Comparison of ENCODE assay signal across 16 cellular contexts in the genomic region with DNA sequence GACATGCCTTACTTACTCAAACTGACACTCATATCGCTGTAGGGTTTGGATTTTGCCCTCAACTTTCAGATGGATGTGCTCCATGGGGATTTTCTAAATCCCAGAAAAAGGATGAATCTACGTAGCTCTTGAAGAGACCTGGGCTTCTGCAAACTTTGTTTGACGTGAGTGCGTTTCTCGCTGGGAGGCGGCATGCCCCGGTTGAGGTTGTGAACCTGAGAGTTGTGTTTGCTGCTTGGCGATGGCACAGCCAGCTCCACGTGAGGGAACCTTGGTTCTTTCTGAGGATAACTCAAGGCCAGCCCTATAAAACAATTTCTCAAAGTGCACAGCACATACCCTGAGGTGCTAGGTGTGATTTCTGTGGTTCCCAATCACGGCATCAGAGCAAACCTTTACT.
DNase-seq lines count a peak whose midpoint lies in the region; ATAC-seq, FAIRE-seq and TF ChIP-seq lines count a peak whose summit lies in the region.
"Had no signal": no experiment of that assay in that cellular context is flagged by ENCODE, and none has a peak within 500 bp of the region (broad histone marks: within the 10 kb centered on the region; RNA-seq: fewer than 3 reads in every experiment).

No MANE protein-coding gene starts in this region.

- no peaks in the 10 kb centered on the region for H3K79me2 ChIP-seq in HepG2 (ENCODE audit: insufficient read depth, low read length)

- peaks cover 11% of the 10 kb centered on the region for H3K4me1 Mint-ChIP-seq in chondrocyte (ENCODE audit: low read depth)

- H3K36me3 Mint-ChIP-seq in chondrocyte (ENCODE audit: low read depth), result no peaks in the 10 kb centered on the region

- H3K4me2 ChIP-seq in HepG2 (ENCODE audit: low read depth, low read length), result peak overlapping the region; percentile 87

- H3K27me3 ChIP-seq in left ventricle myocardium inferior (ENCODE audit: low read depth) (no peaks in the 10 kb centered on the region), right atrium auricular region (no peaks in the 10 kb centered on the region), HepG2 (ENCODE audit: control insufficient read depth in 1 of 2, insufficient read depth in 2 of 2, low read length in 2 of 2) (peaks cover 1 to 4% of the 10 kb centered on the region in 2 experiments; a peak in 1 of 5 replicates), tibial nerve (no peaks in the 10 kb centered on the region)

- H3K4me1 ChIP-seq in left ventricle myocardium inferior (no peaks in the 10 kb centered on the region), right atrium auricular region (no peaks in the 10 kb centered on the region), HepG2 (ENCODE audit: insufficient read depth, low read length) (peaks cover 14% of the 10 kb centered on the region), tibial nerve (peaks cover 0 to 22% (median 0%) of the 10 kb centered on the region in 4 donors)

- intact Hi-C loops in left ventricle myocardium inferior (cut with micrococcal nuclease) (no loop called here), HepG2 (cut with micrococcal nuclease; ENCODE audit: unreplicated experiment) (loop anchor here (5.0 kb wide), 1 partner anchor 205 kb away; no protein-coding TSS in a partner anchor)

- H3K27ac ChIP-seq in left ventricle myocardium inferior (replicated peaks) (peak overlapping the region; percentile 10), right atrium auricular region (no peak overlapping the region), HepG2 (ENCODE audit: extremely low read length, insufficient read depth, low read length) (no peak overlapping the region), tibial nerve (peak overlapping the region in 3 of 4 donors; percentile 57 to 78 (median 70))
- H3K27ac ChIP-seq: C4-2B had no signal

- no peaks in the 10 kb centered on the region for H3K27me3 Mint-ChIP-seq in chondrocyte (ENCODE audit: low read depth)
- H3K27me3 Mint-ChIP-seq: CD4-positive, alpha-beta memory T cell had no signal

- FAIRE-seq in HepG2 (lab: Jason Lieb, UNC), result no peak
- FAIRE-seq: G401.6, GM12891 had no signal

- H3K9me3 Mint-ChIP-seq in chondrocyte (ENCODE audit: low read depth), result peaks cover 6% of the 10 kb centered on the region
- H3K9me3 Mint-ChIP-seq: CD4-positive, alpha-beta memory T cell had no signal

- TF ChIP-seq CTCF in left ventricle myocardium inferior (IDR thresholded peaks at IDR 0.05; ENCODE audit: borderline replicate concordance), result no peak
- TF ChIP-seq CTCF in right atrium auricular region (IDR thresholded peaks at IDR 0.05), result no peak
- TF ChIP-seq CTCF in chondrocyte (IDR thresholded peaks at IDR 0.05), result peak; percentile 52
- no peak for TF ChIP-seq CTCF in HepG2 (CRISPR knock-in tag; IDR thresholded peaks at IDR 0.05)
- no peak for TF ChIP-seq CTCF in tibial nerve (IDR thresholded peaks at IDR 0.05)

- ATAC-seq in HepG2, result no peak

- H3K9ac ChIP-seq in HepG2 (ENCODE audit: insufficient read depth, low read depth, low read length), result no peak overlapping the region

- no peak overlapping the region for H3K4me3 Mint-ChIP-seq in chondrocyte (ENCODE audit: unreplicated experiment)
- H3K4me3 Mint-ChIP-seq: HFFc6 had no signal

- no peak overlapping the region for H2AFZ ChIP-seq in HepG2 (ENCODE audit: low read length)

- no peak overlapping the region for H3K27ac Mint-ChIP-seq in chondrocyte (ENCODE audit: unreplicated experiment)
- H3K27ac Mint-ChIP-seq: HFFc6 had no signal

- TF ChIP-seq RAD21 in HepG2 (CRISPR knock-in tag; IDR thresholded peaks at IDR 0.05), result no peak

- TF ChIP-seq EP300 in HepG2 (IDR thresholded peaks at IDR 0.05; ENCODE audit: low read depth in 2 of 2, low read length in 2 of 2), result no peak
- no peak for TF ChIP-seq EP300 in HepG2 (CRISPR knock-in tag; IDR thresholded peaks at IDR 0.05; ENCODE audit: borderline replicate concordance)
- no peak for TF ChIP-seq EP300 in tibial nerve (IDR thresholded peaks at IDR 0.05)

- H3K4me3 ChIP-seq in left ventricle myocardium inferior, result no peak overlapping the region
- no peak overlapping the region for H3K4me3 ChIP-seq in right atrium auricular region
- 0 out of 6 replicates have a peak overlapping the region, but pooled peaks of 1 of the 3 experiments have one; percentile 55 for H3K4me3 ChIP-seq in HepG2 (replicated peaks in 1 of 3; ENCODE audit: insufficient read depth in 1 of 3, low read depth in 2 of 3, low read length in 3 of 3)
- H3K4me3 ChIP-seq in tibial nerve, result no peak overlapping the region

- no TSS peak for BruUV-seq in HepG2 (replicated peaks; lab: Mats Ljungman, UMichigan)

- POLR2A ChIA-PET in HepG2 (lab: Yijun Ruan, JAX), result no interaction called here

- in situ Hi-C loops in HepG2 (cut with HindIII; ENCODE audit: extremely low pct_ligation_motif_present, low pct_unique_long_range_greater_than_20kb), result loop anchor here (25.0 kb wide), 1 partner anchor 870 kb away; a partner anchor contains a TSS

- CTCF ChIA-PET in HepG2 (lab: Yijun Ruan, JAX; ENCODE audit: low intra/inter-chr PET ratio, low total read pairs), result interaction anchor here (2.0 kb wide), 1 partner anchor 340 kb away, joined by 7 read pairs; no protein-coding TSS in a partner anchor

- H4K20me1 ChIP-seq in HepG2 (ENCODE audit: insufficient read depth, low read length), result no peaks in the 10 kb centered on the region

- TF ChIP-seq POLR2A in HepG2 (IDR thresholded peaks at IDR 0.05; ENCODE audit: insufficient read depth in 1 of 2, low read depth in 2 of 2, low read length in 2 of 2) (no peak), tibial nerve (IDR thresholded peaks at IDR 0.05) (no peak)

- H3K9me3 ChIP-seq in left ventricle myocardium inferior (replicated peaks) (no peaks in the 10 kb centered on the region), right atrium auricular region (no peaks in the 10 kb centered on the region), HepG2 (ENCODE audit: low read length) (no peaks in the 10 kb centered on the region), tibial nerve (no peaks in the 10 kb centered on the region)

- DNase-seq in left ventricle myocardium inferior (no peak), right atrium auricular region (ENCODE audit: low spot score) (no peak), chondrocyte (ENCODE audit: low spot score) (no peak), HepG2 (ENCODE audit: low spot score) (no peak), tibial nerve (ENCODE audit: low spot score in 2 of 2) (no peak), DMS53 (lab: John Stamatoyannopoulos, UW) (no peak), C1 segment of cervical spinal cord (lab: John Stamatoyannopoulos, UW) (no peak), hypothalamus (lab: John Stamatoyannopoulos, UW) (no peak)
- DNase-seq: CD4-positive, alpha-beta memory T cell; DMS79 treated with DMSO at 0.1 percent for 48 hours; EL; HCEC 1CT; HFFc6 had no signal

- WGBS in HepG2 (ENCODE audit: low lambda C conversion rate), result 81% methylated on average over 8 of the region's 10 CpGs
- WGBS in tibial nerve, 2 donors, result 89 to 91% methylated on average over 10 of the region's 10 CpGs

- H3K36me3 ChIP-seq in left ventricle myocardium inferior (no peaks in the 10 kb centered on the region), right atrium auricular region (no peaks in the 10 kb centered on the region), HepG2 (replicated peaks in 1 of 2; ENCODE audit: control insufficient read depth in 1 of 2, insufficient read depth in 2 of 2, low read length in 2 of 2) (no peaks in the 10 kb centered on the region), tibial nerve (no peaks in the 10 kb centered on the region)

TF ChIP-seq in HepG2, 621 proteins besides CTCF, POLR2A, EP300 and RAD21:
- TF ChIP-seq PAF1 (CRISPR knock-in tag; IDR thresholded peaks at IDR 0.05), result no peak
- 0 out of 2 replicates have a peak, but pooled peaks have one; percentile 10 for TF ChIP-seq ZNF510 (CRISPR knock-in tag; IDR thresholded peaks at IDR 0.05; ENCODE audit: low read depth)
- TF ChIP-seq POLR2AphosphoS5 (IDR thresholded peaks at IDR 0.05; ENCODE audit: low read depth, low read length), result no peak
- no peak for TF ChIP-seq ZNF788 (CRISPR knock-in tag; IDR thresholded peaks at IDR 0.05; ENCODE audit: borderline replicate concordance)
- TF ChIP-seq, protein P1, sequence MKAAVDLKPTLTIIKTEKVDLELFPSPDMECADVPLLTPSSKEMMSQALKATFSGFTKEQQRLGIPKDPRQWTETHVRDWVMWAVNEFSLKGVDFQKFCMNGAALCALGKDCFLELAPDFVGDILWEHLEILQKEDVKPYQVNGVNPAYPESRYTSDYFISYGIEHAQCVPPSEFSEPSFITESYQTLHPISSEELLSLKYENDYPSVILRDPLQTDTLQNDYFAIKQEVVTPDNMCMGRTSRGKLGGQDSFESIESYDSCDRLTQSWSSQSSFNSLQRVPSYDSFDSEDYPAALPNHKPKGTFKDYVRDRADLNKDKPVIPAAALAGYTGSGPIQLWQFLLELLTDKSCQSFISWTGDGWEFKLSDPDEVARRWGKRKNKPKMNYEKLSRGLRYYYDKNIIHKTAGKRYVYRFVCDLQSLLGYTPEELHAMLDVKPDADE (CRISPR knock-in tag; IDR thresholded peaks at IDR 0.05), result no peak
- TF ChIP-seq, protein P2, sequence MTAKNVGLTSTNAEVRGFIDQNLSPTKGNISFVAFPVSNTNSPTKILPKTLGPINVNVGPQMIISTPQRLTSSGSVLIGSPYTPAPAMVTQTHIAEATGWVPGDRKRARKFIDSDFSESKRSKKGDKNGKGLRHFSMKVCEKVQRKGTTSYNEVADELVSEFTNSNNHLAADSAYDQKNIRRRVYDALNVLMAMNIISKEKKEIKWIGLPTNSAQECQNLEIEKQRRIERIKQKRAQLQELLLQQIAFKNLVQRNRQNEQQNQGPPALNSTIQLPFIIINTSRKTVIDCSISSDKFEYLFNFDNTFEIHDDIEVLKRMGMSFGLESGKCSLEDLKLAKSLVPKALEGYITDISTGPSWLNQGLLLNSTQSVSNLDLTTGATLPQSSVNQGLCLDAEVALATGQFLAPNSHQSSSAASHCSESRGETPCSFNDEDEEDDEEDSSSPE (CRISPR knock-in tag; IDR thresholded peaks at IDR 0.05), result peak; percentile 7; the same call in 1 of the 2 replicates
- 0 out of 2 replicates have a peak, but pooled peaks have one; percentile 12 for TF ChIP-seq ZNF501 (CRISPR knock-in tag; IDR thresholded peaks at IDR 0.05)
- TF ChIP-seq ZNF619 (CRISPR knock-in tag; IDR thresholded peaks at IDR 0.05), result 0 out of 2 replicates have a peak, but pooled peaks have one; percentile 13
- 0 out of 2 replicates have a peak, but pooled peaks have one; percentile 0 for TF ChIP-seq ZNF747 (CRISPR knock-in tag; IDR thresholded peaks at IDR 0.05; ENCODE audit: borderline replicate concordance)
- no peak for TF ChIP-seq SOX13 (IDR thresholded peaks at IDR 0.05)
- TF ChIP-seq SOX13 (CRISPR knock-in tag; conservative IDR thresholded peaks at IDR 0.05 in 1 of 2, IDR thresholded peaks at IDR 0.05 in 1 of 2), result no peak
- no peak for TF ChIP-seq TP53 (CRISPR knock-in tag; conservative IDR thresholded peaks at IDR 0.05)

Comparison
In these comparisons a context has a peak if more than half of its experiments do, and no peak if none do; other contexts are left out.
1. H3K27ac ChIP-seq: peak in left ventricle myocardium inferior (single experiment) and tibial nerve (3 of 4); none in right atrium auricular region (0 of 2) and HepG2 (single experiment).